ENCODE assay signal across 22 cellular contexts in genomic region chr11:2393111-2393868, GRCh38. TPM values are rescaled to one million over a fixed set of nuclear protein-coding genes. Genes with fewer than 3 reads are reported as not detected.
A peak's percentile ranks its signal among the peaks of the same experiment; 100 is the strongest.
DNase-seq lines count a peak whose midpoint lies in the region; ATAC-seq and TF ChIP-seq lines count a peak whose summit lies in the region.
"Had no signal": no experiment of that assay in that cellular context is flagged by ENCODE, and none has a peak within 500 bp of the region (broad histone marks: within the 10 kb centered on the region; RNA-seq: fewer than 3 reads in every experiment).

No MANE protein-coding gene starts in this region.

- POLR2A ChIA-PET in T-cell (lab: Charles Lee) = no interaction called here

- H3K9me3 Mint-ChIP-seq in memory B cell = no peaks in the 10 kb centered on the region
- no peaks in the 10 kb centered on the region for H3K9me3 Mint-ChIP-seq in T-cell
- H3K9me3 Mint-ChIP-seq: brain, neural progenitor cell had no signal

- H3K4me3 ChIP-seq in Peyer's patch = peak overlapping the region in 1 of 4 donors; percentile 6
- no peak overlapping the region for H3K4me3 ChIP-seq in uterus
- H3K4me3 ChIP-seq: neural progenitor cell had no signal

- CTCF ChIA-PET in T-cell (lab: Charles Lee) = no interaction called here

- TF ChIP-seq CTCF in Peyer's patch (IDR thresholded peaks at IDR 0.05) (no peak), uterus (IDR thresholded peaks at IDR 0.05) (no peak)

- H3K4me3 Mint-ChIP-seq in memory B cell = peak overlapping the region; percentile 63
- H3K4me3 Mint-ChIP-seq in T-cell = no peak overlapping the region
- H3K4me3 Mint-ChIP-seq: brain, neural progenitor cell had no signal

- DNase-seq in NCI-H345 (lab: John Stamatoyannopoulos, UW) = peak; percentile 17
- DNase-seq in NCI-H345 treated with DMSO at 0.1 percent for 48 hours (lab: John Stamatoyannopoulos, UW; ENCODE audit: unreplicated experiment) = no peak
- DNase-seq in Peyer's patch = peak in 2 of 3 donors; percentile 66 to 71
- DNase-seq in memory B cell (ENCODE audit: low spot score in 2 of 2) = peak; percentile 45 to 50
- no peak for DNase-seq in uterus
- no peak for DNase-seq in T-cell
- no peak for DNase-seq in dermis blood vessel endothelial cell
- DNase-seq: activated CD4-positive, alpha-beta T cell treated with anti-CD3 and anti-CD28 coated beads for 48 hours; cortex of kidney; foreskin fibroblast; KBM-7; midbrain; MV-4-11; NCI-H187 treated with DMSO at 0.1 percent for 48 hours; NCI-H226; stimulated activated CD8-positive, alpha-beta memory T cell treated with anti-CD3 and anti-CD28 coated beads, Interleukin-4, amount 100 ng/mL, for 48 hours had no signal

- H3K27me3 ChIP-seq in Peyer's patch (no peaks in the 10 kb centered on the region), uterus (no peaks in the 10 kb centered on the region)
- H3K27me3 ChIP-seq: neural progenitor cell had no signal

- TF ChIP-seq POLR2A in Peyer's patch (IDR thresholded peaks at IDR 0.05) (no peak), uterus (IDR thresholded peaks at IDR 0.05) (no peak)

- H3K36me3 ChIP-seq in Peyer's patch (peaks cover 0 to 53% (median 0%) of the 10 kb centered on the region in 3 donors), uterus (no peaks in the 10 kb centered on the region)
- H3K36me3 ChIP-seq: neural progenitor cell had no signal

- intact Hi-C loops in uterus (cut with DNase I; ENCODE audit: low total_unique reads) = no loop called here

- H3K27ac ChIP-seq in Peyer's patch (peak overlapping the region in 2 of 4 donors; percentile 22 to 77), uterus (peak overlapping the region; percentile 82 to 91)
- H3K27ac ChIP-seq: 22Rv1, neural progenitor cell had no signal

- ATAC-seq in memory B cell (ENCODE audit: low read depth) (peak; percentile 59), HG03095 (IDR thresholded peaks at IDR 0.05; ENCODE audit: unreplicated experiment) (no peak), T-cell (replicated peaks in 1 of 4) (no peak)

- no peaks in the 10 kb centered on the region for H3K27me3 Mint-ChIP-seq in memory B cell
- H3K27me3 Mint-ChIP-seq in T-cell = no peaks in the 10 kb centered on the region
- H3K27me3 Mint-ChIP-seq: brain had no signal

- H3K9me3 ChIP-seq in Peyer's patch (no peaks in the 10 kb centered on the region), uterus (no peaks in the 10 kb centered on the region)

- H3K4me1 Mint-ChIP-seq in memory B cell (peaks cover 50% of the 10 kb centered on the region), T-cell (peaks cover 13 to 21% (median 19%) of the 10 kb centered on the region in 3 donors)

- H3K4me1 ChIP-seq in Peyer's patch = peaks cover 0 to 51% (median 40%) of the 10 kb centered on the region in 4 donors
- peaks cover 20 to 46% of the 10 kb centered on the region in 2 donors for H3K4me1 ChIP-seq in uterus

- H3K27ac Mint-ChIP-seq in memory B cell (peak overlapping the region; percentile 79), T-cell (peak overlapping the region in 1 of 2 donors; percentile 16)
- H3K27ac Mint-ChIP-seq: brain, neural progenitor cell had no signal

- H3K36me3 Mint-ChIP-seq in memory B cell = peaks cover 10% of the 10 kb centered on the region
- H3K36me3 Mint-ChIP-seq in T-cell = peaks cover 6% of the 10 kb centered on the region
- H3K36me3 Mint-ChIP-seq: neural progenitor cell had no signal

RNA-seq across cellular contexts. Expression of gene TSSC4, which starts 7.3 kb away (rescaled TPM):
- total RNA-seq in Peyer's patch (10 to 100 TPM; 16.5 to 40.2 (median 34.1) TPM), uterus (10 to 100 TPM; 11.0 to 66.5 (median 26.2) TPM), T-cell (10 to 100 TPM; 46.2 to 73.7 (median 64.8) TPM), dermis blood vessel endothelial cell (56.6 and 87.6 TPM in 2 replicates)

RNA-seq across cellular contexts. Expression of gene CD81, which starts 16.2 kb away (rescaled TPM):
- total RNA-seq in Peyer's patch = 100 to 1,000 TPM in 2 of 4 donors, 10 to 100 TPM in 2; 49.2 to 124 (median 100) TPM
- total RNA-seq in uterus = 100 to 1,000 TPM; 394 to 852 (median 626) TPM
- 100 to 1,000 TPM; 124 to 213 (median 146) TPM for total RNA-seq in T-cell
- total RNA-seq in dermis blood vessel endothelial cell = 248 and 294 TPM in 2 replicates

RNA-seq across cellular contexts. Expression of gene TRPM5, which starts 51.0 kb away (rescaled TPM):
- 10 to 100 TPM in 3 of 4 donors, 1 to 10 TPM in 1; 8.1 to 24.2 (median 16.3) TPM for total RNA-seq in Peyer's patch
- under 1 TPM in 1 of 4 donors, not detected in 3; 0.21 TPM for total RNA-seq in uterus
- under 1 TPM; 0.07 to 0.73 (median 0.22) TPM for total RNA-seq in T-cell
- total RNA-seq in dermis blood vessel endothelial cell = not detected in 2 replicates
- total RNA-seq: endothelial cell of umbilical vein, RPMI7951 had no signal

RNA-seq across cellular contexts. Expression of gene KCNQ1, which starts 51.5 kb away (rescaled TPM):
- total RNA-seq in Peyer's patch (10 to 100 TPM; 50.6 to 66.4 (median 54.2) TPM), uterus (10 to 100 TPM in 1 of 4 donors, 1 to 10 TPM in 3; 2.6 to 10.4 (median 5.4) TPM), T-cell (10 to 100 TPM; 20.9 to 32.9 (median 24.0) TPM), dermis blood vessel endothelial cell (0.34 TPM in 1 of 2 replicates, not detected in the other)
- total RNA-seq: RPMI7951 had no signal

Comparison
In these comparisons a context has a peak if more than half of its experiments do, and no peak if none do; other contexts are left out.
1. DNase-seq: peak in NCI-H345 (single experiment), Peyer's patch (2 of 3) and memory B cell (2 of 2); none in NCI-H345 treated with DMSO at 0.1 percent for 48 hours (single experiment), uterus (0 of 2), T-cell (0 of 34) and dermis blood vessel endothelial cell (single experiment).